ENCODE assay signal across 21 cellular contexts in genomic region chr2:113861740-113862139, GRCh38. TPM values are rescaled to one million over a fixed set of nuclear protein-coding genes. Genes with fewer than 3 reads are reported as not detected.
DNase-seq lines count a peak whose midpoint lies in the region; ATAC-seq and FAIRE-seq lines count a peak whose summit lies in the region.
"Had no signal": no experiment of that assay in that cellular context is flagged by ENCODE, and none has a peak within 500 bp of the region (broad histone marks: within the 10 kb centered on the region; RNA-seq: fewer than 3 reads in every experiment).

No MANE protein-coding gene starts in this region.

- H3K36me3 Mint-ChIP-seq in stimulated activated naive B cell treated with anti-CD40 and anti-IgM and Interleukin-4, amounts not matched to agents 10 μg/mL and 1 μg/mL and 100 μg/mL, for 72 hours: peaks cover 0 to 6% of the 10 kb centered on the region in 2 donors
- peaks cover 14 to 21% (median 16%) of the 10 kb centered on the region in 3 donors for H3K36me3 Mint-ChIP-seq in immature natural killer cell
- H3K36me3 Mint-ChIP-seq: neural progenitor cell had no signal

- intact Hi-C loops in Right ventricle myocardium superior (cut with DNase I): no loop called here

- H3K27me3 Mint-ChIP-seq in stimulated activated naive B cell treated with anti-CD40 and anti-IgM and Interleukin-4, amounts not matched to agents 10 μg/mL and 1 μg/mL and 100 μg/mL, for 72 hours: no peaks in the 10 kb centered on the region
- peaks cover 0 to 6% (median 2%) of the 10 kb centered on the region in 3 donors for H3K27me3 Mint-ChIP-seq in immature natural killer cell (ENCODE audit: low read depth in 3 of 3)

- peak overlapping the region; percentile 16 for H3K27ac Mint-ChIP-seq in stimulated activated naive B cell treated with anti-CD40 and anti-IgM and Interleukin-4, amounts not matched to agents 10 μg/mL and 1 μg/mL and 100 μg/mL, for 72 hours
- no peak overlapping the region for H3K27ac Mint-ChIP-seq in immature natural killer cell
- H3K27ac Mint-ChIP-seq: neural progenitor cell; stimulated activated naive CD8-positive, alpha-beta T cell treated with anti-CD3 and anti-CD28 coated beads, Interleukin-15, Interleukin-2, amounts not matched to agents 100 ng/mL and 50 ng/mL, for 24 hours; T-helper 2 cell treated with Interferon-gamma antibody and Interleukin-4, amounts not matched to agents 5 μg/mL and 100 μg/mL, for 36 hours had no signal

- peak overlapping the region; percentile 10 to 21 for H3K4me3 Mint-ChIP-seq in stimulated activated naive B cell treated with anti-CD40 and anti-IgM and Interleukin-4, amounts not matched to agents 10 μg/mL and 1 μg/mL and 100 μg/mL, for 72 hours
- no peak overlapping the region for H3K4me3 Mint-ChIP-seq in immature natural killer cell
- H3K4me3 Mint-ChIP-seq: CD8-positive, alpha-beta memory T cell; neural progenitor cell; stimulated activated naive CD8-positive, alpha-beta T cell treated with anti-CD3 and anti-CD28 coated beads, Interleukin-15, Interleukin-2, amounts not matched to agents 100 ng/mL and 50 ng/mL, for 24 hours; T-helper 2 cell treated with Interferon-gamma antibody and Interleukin-4, amounts not matched to agents 5 μg/mL and 100 μg/mL, for 36 hours had no signal

- DNase-seq in GM19239 (ENCODE audit: insufficient read length, low spot score) (no peak), NAMALWA (ENCODE audit: low spot score) (peak; percentile 73), DMS153 treated with DMSO at 0.1 percent for 48 hours (lab: John Stamatoyannopoulos, UW; ENCODE audit: unreplicated experiment) (no peak), Right ventricle myocardium superior (no peak), immature natural killer cell (no peak)
- DNase-seq in stimulated activated naive B cell treated with anti-CD40 and anti-IgM and Interleukin-4, amounts not matched to agents 10 μg/mL and 1 μg/mL and 100 μg/mL, for 72 hours: no peak
- DNase-seq: activated naive CD4-positive, alpha-beta T cell treated with anti-CD3 and anti-CD28 coated beads, Interleukin-2, amount 50 U/mL, for 16 hours; activated T-cell treated with anti-CD3 and anti-CD28 coated beads, Interleukin-2, amount 50 U/mL, for 48 hours; aorta; CD8-positive, alpha-beta memory T cell; central memory CD4-positive, alpha-beta T cell; KBM-7; NCI-H187; PC-9; stimulated activated CD4-positive, alpha-beta T cell treated with anti-CD3 and anti-CD28 coated beads, Interleukin-2, amount 100 ng/mL, for 24 hours; trophoblast cell had no signal

- peaks cover 4 to 5% of the 10 kb centered on the region in 2 donors for H3K9me3 Mint-ChIP-seq in stimulated activated naive B cell treated with anti-CD40 and anti-IgM and Interleukin-4, amounts not matched to agents 10 μg/mL and 1 μg/mL and 100 μg/mL, for 72 hours
- no peaks in the 10 kb centered on the region for H3K9me3 Mint-ChIP-seq in immature natural killer cell
- H3K9me3 Mint-ChIP-seq: CD8-positive, alpha-beta memory T cell; neural progenitor cell; stimulated activated naive CD8-positive, alpha-beta T cell treated with anti-CD3 and anti-CD28 coated beads, Interleukin-15, Interleukin-2, amounts not matched to agents 100 ng/mL and 50 ng/mL, for 24 hours; T-helper 2 cell treated with Interferon-gamma antibody and Interleukin-4, amounts not matched to agents 5 μg/mL and 100 μg/mL, for 36 hours had no signal

- FAIRE-seq in GM19239 (lab: Jason Lieb, UNC): peak; percentile 66

- peaks cover 43 to 75% of the 10 kb centered on the region in 2 donors for H3K4me1 Mint-ChIP-seq in stimulated activated naive B cell treated with anti-CD40 and anti-IgM and Interleukin-4, amounts not matched to agents 10 μg/mL and 1 μg/mL and 100 μg/mL, for 72 hours
- H3K4me1 Mint-ChIP-seq in immature natural killer cell: no peaks in the 10 kb centered on the region
- H3K4me1 Mint-ChIP-seq: CD8-positive, alpha-beta memory T cell had no signal

- ATAC-seq in HG02588 (IDR thresholded peaks at IDR 0.05; ENCODE audit: unreplicated experiment) (peak; percentile 33), Right ventricle myocardium superior (ENCODE audit: poor library complexity) (no peak)
- no peak for ATAC-seq in stimulated activated naive B cell treated with anti-CD40 and anti-IgM and Interleukin-4, amounts not matched to agents 10 μg/mL and 1 μg/mL and 100 μg/mL, for 72 hours (replicated peaks)
- ATAC-seq: HCT116 had no signal

RNA-seq across cellular contexts. Expression of gene ACTR3, which starts 28.1 kb away (rescaled TPM):
- total RNA-seq in Right ventricle myocardium superior: 106 TPM
- polyA plus RNA-seq in immature natural killer cell: 100 to 1,000 TPM; 501 to 732 (median 726) TPM

Comparison
In these comparisons a context has a peak if more than half of its experiments do, and no peak if none do; other contexts are left out.
1. H3K4me3 Mint-ChIP-seq: peak in stimulated activated naive B cell treated with anti-CD40 and anti-IgM and Interleukin-4, amounts not matched to agents 10 μg/mL and 1 μg/mL and 100 μg/mL, for 72 hours (2 of 2); none in immature natural killer cell (0 of 5).